ENCODE assay signal across 14 cellular contexts in the genomic region with DNA sequence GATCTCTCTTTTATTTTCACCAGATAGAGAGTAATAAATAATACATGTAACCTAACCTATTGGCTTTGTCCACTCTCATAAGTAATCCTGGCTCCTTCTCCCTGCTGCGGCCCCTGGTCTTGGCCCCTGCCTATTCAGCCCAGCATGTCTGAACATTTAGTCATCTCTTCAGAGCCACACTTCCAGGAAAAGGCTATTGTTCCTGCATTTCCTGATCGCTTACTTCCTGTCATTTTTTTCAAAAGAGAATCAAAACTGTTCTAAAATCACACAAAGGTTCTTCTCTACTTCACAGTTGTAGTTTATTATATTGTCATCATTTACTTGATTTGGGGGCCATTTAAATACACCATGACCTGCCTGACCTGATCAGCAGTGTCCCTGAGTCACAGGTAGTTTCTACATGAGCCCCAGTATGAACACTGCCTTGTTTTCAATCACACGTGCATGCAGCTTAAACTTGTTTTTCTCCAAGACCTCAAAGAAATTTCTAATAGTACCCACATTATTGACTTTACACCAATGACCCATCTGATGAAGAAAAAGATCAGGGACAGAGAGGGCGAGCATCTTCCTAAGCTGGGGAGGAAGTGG. TPM values are rescaled to one million over a fixed set of nuclear protein-coding genes. Genes with fewer than 3 reads are reported as not detected.
DNase-seq lines count a peak whose midpoint lies in the region; ATAC-seq, FAIRE-seq and TF ChIP-seq lines count a peak whose summit lies in the region.
"Had no signal": no experiment of that assay in that cellular context is flagged by ENCODE, and none has a peak within 500 bp of the region (broad histone marks: within the 10 kb centered on the region; RNA-seq: fewer than 3 reads in every experiment).

No MANE protein-coding gene starts in this region.

- H2BK12ac ChIP-seq in neuronal stem cell (ENCODE audit: low read length): no peak overlapping the region

- intact Hi-C loops in esophagus squamous epithelium (cut with DNase I): no loop called here
- intact Hi-C loops in testis (cut with DNase I; ENCODE audit: low total_unique reads): no loop called here

- no peak overlapping the region for H4K91ac ChIP-seq in neuronal stem cell (ENCODE audit: low read depth, low read length, poor library complexity)

- H3K27ac ChIP-seq in esophagus squamous epithelium (peak overlapping the region; percentile 54 to 62 (median 56)), neuronal stem cell (replicated peaks; ENCODE audit: low read length) (no peak overlapping the region), Peyer's patch (no peak overlapping the region), testis (no peak overlapping the region)
- H3K27ac ChIP-seq: tibial nerve had no signal

- H2BK5ac ChIP-seq in neuronal stem cell (ENCODE audit: low read length): no peak overlapping the region

- FAIRE-seq in RCC 7860 (lab: Jason Lieb, UNC): peak; percentile 86

- no peak overlapping the region for H3K4me3 ChIP-seq in esophagus squamous epithelium
- H3K4me3 ChIP-seq in neuronal stem cell (ENCODE audit: low read length in 2 of 2): no peak overlapping the region
- H3K4me3 ChIP-seq in Peyer's patch: no peak overlapping the region
- no peak overlapping the region for H3K4me3 ChIP-seq in testis
- H3K4me3 ChIP-seq: gastroesophageal sphincter, tibial nerve had no signal

- H3K14ac ChIP-seq in neuronal stem cell (ENCODE audit: low read length): no peak overlapping the region

- no peaks in the 10 kb centered on the region for H3K9me3 ChIP-seq in esophagus squamous epithelium
- no peaks in the 10 kb centered on the region for H3K9me3 ChIP-seq in neuronal stem cell (replicated peaks in 1 of 2; ENCODE audit: control insufficient read depth in 2 of 2, insufficient read depth in 1 of 2, low read depth in 1 of 2, low read length in 2 of 2)
- H3K9me3 ChIP-seq in Peyer's patch: no peaks in the 10 kb centered on the region
- H3K9me3 ChIP-seq in testis: no peaks in the 10 kb centered on the region
- H3K9me3 ChIP-seq: gastroesophageal sphincter had no signal

- peak overlapping the region; percentile 9 for H2AFZ ChIP-seq in neuronal stem cell (ENCODE audit: low read length)

- no peak overlapping the region for H3K23ac ChIP-seq in neuronal stem cell (ENCODE audit: low read depth, low read length, poor library complexity)

- no peak overlapping the region for H4K8ac ChIP-seq in neuronal stem cell (ENCODE audit: low read depth, low read length)

- no peak overlapping the region for H3K9ac ChIP-seq in neuronal stem cell (ENCODE audit: low read depth, low read length, poor library complexity)

- no peak overlapping the region for H3K4me2 ChIP-seq in neuronal stem cell (ENCODE audit: insufficient read depth, low read length, poor library complexity, severe bottlenecking)

- WGBS in esophagus squamous epithelium, 2 donors: 44 to 50% methylated on average over 4 of the region's 4 CpGs
- WGBS in neuronal stem cell (ENCODE audit: extremely low coverage in 2 of 2, insufficient read length in 2 of 2, insufficient replicate concordance in 1 of 2), 2 donors: no CpG with 5 or more reads among the region's 4 CpGs
- 77 to 89% methylated on average over 4 of the region's 4 CpGs for WGBS in testis, 2 donors

- no peak overlapping the region for H2AK5ac ChIP-seq in neuronal stem cell (ENCODE audit: low read depth, low read length)

- H2BK15ac ChIP-seq in neuronal stem cell (ENCODE audit: low read length): no peak overlapping the region

- no peak for ATAC-seq in HG02840 (IDR thresholded peaks at IDR 0.05; ENCODE audit: low FRiP score, unreplicated experiment)
- ATAC-seq: gastroesophageal sphincter had no signal

- TF ChIP-seq CTCF in esophagus squamous epithelium (IDR thresholded peaks at IDR 0.05): no peak
- TF ChIP-seq CTCF in Peyer's patch (IDR thresholded peaks at IDR 0.05): no peak
- no peak for TF ChIP-seq CTCF in testis (IDR thresholded peaks at IDR 0.05)

- no peaks in the 10 kb centered on the region for H3K79me1 ChIP-seq in neuronal stem cell (ENCODE audit: low read depth, low read length)

- H3K18ac ChIP-seq in neuronal stem cell (ENCODE audit: low read length): no peak overlapping the region

- no peak overlapping the region for H2BK120ac ChIP-seq in neuronal stem cell (ENCODE audit: low read depth, low read length)

- no peak overlapping the region for H3K4ac ChIP-seq in neuronal stem cell (ENCODE audit: low read length)

- DNase-seq in DMS53 (lab: John Stamatoyannopoulos, UW) (peak; percentile 52), RCC 7860 (ENCODE audit: low spot score) (peak; percentile 73), esophagus squamous epithelium (lab: John Stamatoyannopoulos, UW) (no peak), neuronal stem cell (ENCODE audit: low spot score) (no peak), Peyer's patch (no peak), MV-4-11 (lab: John Stamatoyannopoulos, UW) (no peak), testis (no peak)
- DNase-seq: caudate nucleus, NCI-H1048, NCI-H510A treated with DMSO at 0.1 percent for 48 hours had no signal

- TF ChIP-seq POLR2A in esophagus squamous epithelium (IDR thresholded peaks at IDR 0.05) (no peak), Peyer's patch (IDR thresholded peaks at IDR 0.05) (no peak), testis (IDR thresholded peaks at IDR 0.05) (no peak)

- H3K4me1 ChIP-seq in esophagus squamous epithelium (peaks cover 0 to 27% (median 4%) of the 10 kb centered on the region in 3 donors), neuronal stem cell (ENCODE audit: control insufficient read depth in 2 of 2, insufficient read depth in 1 of 2, low read depth in 1 of 2, low read length in 2 of 2) (peaks cover 7 to 17% of the 10 kb centered on the region in 2 donors), Peyer's patch (no peaks in the 10 kb centered on the region), testis (no peaks in the 10 kb centered on the region)
- H3K4me1 ChIP-seq: gastroesophageal sphincter, tibial nerve had no signal

- H3K27me3 ChIP-seq in esophagus squamous epithelium (no peaks in the 10 kb centered on the region), neuronal stem cell (ENCODE audit: control insufficient read depth in 3 of 3, insufficient read depth in 3 of 3, low read depth in 1 of 3, low read length in 3 of 3) (no peaks in the 10 kb centered on the region), Peyer's patch (no peaks in the 10 kb centered on the region), testis (no peaks in the 10 kb centered on the region)
- H3K27me3 ChIP-seq: gastroesophageal sphincter, tibial nerve had no signal

- H3K36me3 ChIP-seq in esophagus squamous epithelium (no peaks in the 10 kb centered on the region), neuronal stem cell (replicated peaks in 1 of 2; ENCODE audit: control insufficient read depth in 2 of 2, insufficient read depth in 2 of 2, low read length in 2 of 2) (no peaks in the 10 kb centered on the region), Peyer's patch (no peaks in the 10 kb centered on the region), testis (ENCODE audit: low read depth, missing control alignments) (no peaks in the 10 kb centered on the region)
- H3K36me3 ChIP-seq: gastroesophageal sphincter, tibial nerve had no signal

RNA-seq across cellular contexts. Expression of gene KDR, which starts 47.4 kb away (rescaled TPM):
- total RNA-seq in esophagus squamous epithelium: 10 to 100 TPM in 1 of 4 donors, 1 to 10 TPM in 3; 2.0 to 23.8 (median 5.9) TPM
- polyA plus RNA-seq in neuronal stem cell (2013, experiment 1 of 2): 0.35 TPM
- 0.37 TPM for polyA plus RNA-seq in neuronal stem cell (2013, experiment 2 of 2)
- 10 to 100 TPM in 1 of 4 donors, 1 to 10 TPM in 3; 5.2 to 24.8 (median 6.2) TPM for total RNA-seq in Peyer's patch
- total RNA-seq in testis: 1 to 10 TPM; 6.8 to 7.9 TPM
- 8.3 TPM for polyA plus RNA-seq in testis (ENCODE audit: insufficient read depth, low read depth, low replicate concordance)
- polyA plus RNA-seq: BJ had no signal

Comparison
In these comparisons a context has a peak if more than half of its experiments do, and no peak if none do; other contexts are left out.
1. DNase-seq: peak in DMS53 (single experiment) and RCC 7860 (single experiment); none in esophagus squamous epithelium (single experiment), neuronal stem cell (single experiment), Peyer's patch (0 of 3), MV-4-11 (single experiment) and testis (single experiment).
2. H3K27ac ChIP-seq: peak in esophagus squamous epithelium (4 of 4); none in neuronal stem cell (single experiment), Peyer's patch (0 of 4) and testis (0 of 2).